1 cellular context compared by ENCODE assay signal in genomic region chr17:49515196-49515770, GRCh38.
TF ChIP-seq lines count a peak whose summit lies in the region.

No MANE protein-coding gene starts in this region.

TF ChIP-seq in HEK293, 187 proteins besides CTCF, POLR2A, EP300 and RAD21 (continued from another document):
- TF ChIP-seq TCF7L2 (IDR thresholded peaks at IDR 0.05; ENCODE audit: borderline replicate concordance, low read depth, low read length) (no peak), SP7 (tag by site-specific recombination; IDR thresholded peaks at IDR 0.05) (no peak), PRDM4 (tag by site-specific recombination; IDR thresholded peaks at IDR 0.05) (no peak), ZNF785 (tag by site-specific recombination; IDR thresholded peaks at IDR 0.05) (no peak), ZNF157 (tag by site-specific recombination; IDR thresholded peaks at IDR 0.05) (no peak)
TF ChIP-seq in HEK293: peak in this region for 20.
